ENCODE assay signal across 7 cellular contexts in the genomic region with DNA sequence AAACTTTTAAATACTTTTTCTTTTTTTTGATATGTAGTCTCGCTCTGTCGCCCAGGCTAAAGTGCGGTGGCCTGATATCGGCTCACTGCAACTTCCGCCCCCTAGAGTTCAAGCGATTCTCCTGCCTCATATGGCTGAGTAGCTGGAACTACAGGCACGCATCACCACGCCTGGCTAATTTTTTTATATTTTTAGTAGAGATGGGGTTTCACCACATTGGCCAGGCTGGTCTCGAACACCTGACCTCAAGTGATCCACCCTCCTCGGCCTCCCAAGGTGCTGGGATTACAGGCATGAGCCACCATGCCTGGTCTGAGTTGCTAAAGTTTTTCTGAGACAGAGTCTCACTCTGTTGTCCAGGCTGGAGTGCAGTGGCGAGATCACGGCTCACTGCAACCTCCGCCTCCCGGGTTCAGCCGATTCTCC. TPM values are rescaled to one million over a fixed set of nuclear protein-coding genes. Genes with fewer than 3 reads are reported as not detected.
DNase-seq lines count a peak whose midpoint lies in the region; ATAC-seq and TF ChIP-seq lines count a peak whose summit lies in the region.
"Not testable (repeated sequence)": the region's sequence is repeated elsewhere in the genome, so short reads cannot be mapped to it uniquely, and the experiment has no call there.

No MANE protein-coding gene starts in this region.

- H4K20me1 ChIP-seq in SK-N-SH (ENCODE audit: insufficient read depth), result not testable (repeated sequence)

- POLR2A ChIA-PET in SK-N-SH (lab: Yijun Ruan, JAX), result not testable (repeated sequence)

- H3F3A ChIP-seq in SK-N-SH (replicated peaks; ENCODE audit: insufficient read depth), result not testable (repeated sequence)

- TF ChIP-seq CTCF in GM12875 (IDR thresholded peaks at IDR 0.05; ENCODE audit: borderline replicate concordance, insufficient read depth, low read depth, low read length) (peak; percentile 66), SK-N-SH (IDR thresholded peaks at IDR 0.05) (peak; percentile 27; the same call in 1 of the 2 replicates), foreskin keratinocyte (conservative IDR thresholded peaks at IDR 0.05) (peak; percentile 16)

- H3K4me2 ChIP-seq in SK-N-SH, result not testable (repeated sequence)

- not testable (repeated sequence) for H3K9ac ChIP-seq in SK-N-SH

- H3K27me3 ChIP-seq in SK-N-SH (ENCODE audit: insufficient read depth); foreskin keratinocyte: not testable (repeated sequence)

- peaks cover 59% of the 10 kb centered on the region for H3K79me2 ChIP-seq in SK-N-SH (ENCODE audit: insufficient read depth)

- H2AFZ ChIP-seq in SK-N-SH (ENCODE audit: low read depth), result not testable (repeated sequence)

- not testable (repeated sequence) for H3K27ac ChIP-seq in SK-N-SH (ENCODE audit: low read depth in 2 of 2, low read length in 1 of 2); foreskin keratinocyte

- WGBS in SK-N-SH (ENCODE audit: low lambda C conversion rate), result 96% methylated on average over 11 of the region's 15 CpGs

- not testable (repeated sequence) for H3K36me3 ChIP-seq in SK-N-SH (replicated peaks in 1 of 2; ENCODE audit: control insufficient read depth in 1 of 2, insufficient read depth in 2 of 2, low read length in 1 of 2)

- ATAC-seq in GM19324 (IDR thresholded peaks at IDR 0.05; ENCODE audit: low FRiP score, unreplicated experiment), result peak; percentile 55
- ATAC-seq in GM21717 (IDR thresholded peaks at IDR 0.05; ENCODE audit: unreplicated experiment), result peak; percentile 46
- ATAC-seq in HG02943 (IDR thresholded peaks at IDR 0.05; ENCODE audit: low read depth, unreplicated experiment), result peak; percentile 44
- peak; percentile 47 for ATAC-seq in HG03469 (IDR thresholded peaks at IDR 0.05; ENCODE audit: unreplicated experiment)
- ATAC-seq in foreskin keratinocyte, result not testable (repeated sequence)

- not testable (repeated sequence) for H3K4me3 ChIP-seq in GM12875 (ENCODE audit: low read depth, low read length); SK-N-SH (ENCODE audit: low read depth in 2 of 2, low read length in 1 of 2)

- not testable (repeated sequence) for TF ChIP-seq EP300 in SK-N-SH (IDR thresholded peaks at IDR 0.05; ENCODE audit: borderline replicate concordance in 1 of 2, low read depth in 1 of 2, low read length in 1 of 2)

- not testable (repeated sequence) for H3K9me3 ChIP-seq in SK-N-SH

- not testable (repeated sequence) for TF ChIP-seq RAD21 in SK-N-SH (IDR thresholded peaks at IDR 0.05; ENCODE audit: low read length)

- H3K4me1 ChIP-seq in SK-N-SH (ENCODE audit: control insufficient read depth in 1 of 2, insufficient read depth in 2 of 2, low read depth in 1 of 2, low read length in 1 of 2); foreskin keratinocyte: not testable (repeated sequence)

- not testable (repeated sequence) for H3K9me2 ChIP-seq in SK-N-SH

- CTCF ChIA-PET in SK-N-SH (lab: Yijun Ruan, JAX), result not testable (repeated sequence)

- DNase-seq in SK-N-SH, foreskin keratinocyte: not testable (repeated sequence)

RNA-seq across cellular contexts. Expression of gene BPNT1, which starts 3.3 kb away (rescaled TPM):
- polyA plus RNA-seq in SK-N-SH (2012; rRNA removed) (44.6 and 62.5 TPM in 2 replicates), foreskin keratinocyte (15.5 and 17.3 TPM in 2 replicates)
- 54.3 and 55.3 TPM in 2 replicates for polyA plus RNA-seq in SK-N-SH (2012; cell fraction: cytosol; rRNA removed)
- 31.6 and 55.2 TPM in 2 replicates for polyA plus RNA-seq in SK-N-SH (2012; cell fraction: nucleus; rRNA removed)
- 23.9 and 24.4 TPM in 2 replicates for total RNA-seq in foreskin keratinocyte

RNA-seq across cellular contexts. Expression of gene IARS2, which starts 7.7 kb away (rescaled TPM):
- 25.7 and 30.0 TPM in 2 replicates for polyA plus RNA-seq in SK-N-SH (2012; rRNA removed)
- polyA plus RNA-seq in SK-N-SH (2012; cell fraction: cytosol; rRNA removed), result 49.3 and 63.4 TPM in 2 replicates
- 12.9 and 22.1 TPM in 2 replicates for polyA plus RNA-seq in SK-N-SH (2012; cell fraction: nucleus; rRNA removed)
- 88.2 and 94.3 TPM in 2 replicates for total RNA-seq in foreskin keratinocyte
- 34.1 and 44.0 TPM in 2 replicates for polyA plus RNA-seq in foreskin keratinocyte

RNA-seq across cellular contexts. Expression of gene EPRS1, which starts 40.0 kb away (rescaled TPM):
- polyA plus RNA-seq in SK-N-SH (2012; rRNA removed) (23.4 and 28.2 TPM in 2 replicates), foreskin keratinocyte (97.0 and 107 TPM in 2 replicates)
- 29.1 and 32.5 TPM in 2 replicates for polyA plus RNA-seq in SK-N-SH (2012; cell fraction: cytosol; rRNA removed)
- 24.2 and 37.9 TPM in 2 replicates for polyA plus RNA-seq in SK-N-SH (2012; cell fraction: nucleus; rRNA removed)
- 115 and 135 TPM in 2 replicates for total RNA-seq in foreskin keratinocyte

Comparison
In these comparisons a context has a peak if more than half of its experiments do, and no peak if none do; other contexts are left out.
1. CTCF ChIP-seq: peak in every context shown above with its lines; median percentile 66 in GM12875; 27 in SK-N-SH; 16 in foreskin keratinocyte.